1 cellular context compared by ENCODE assay signal in genomic region chr1:230067871-230068814, GRCh38.
TF ChIP-seq lines count a peak whose summit lies in the region.

No MANE protein-coding gene starts in this region.

TF ChIP-seq in H1, 55 proteins besides CTCF, POLR2A, EP300 and RAD21 (continued from another document):
- TF ChIP-seq, protein P1, sequence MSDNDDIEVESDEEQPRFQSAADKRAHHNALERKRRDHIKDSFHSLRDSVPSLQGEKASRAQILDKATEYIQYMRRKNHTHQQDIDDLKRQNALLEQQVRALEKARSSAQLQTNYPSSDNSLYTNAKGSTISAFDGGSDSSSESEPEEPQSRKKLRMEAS (IDR thresholded peaks at IDR 0.05), result no peak
- TF ChIP-seq CHD2 (IDR thresholded peaks at IDR 0.05; ENCODE audit: low read length) (no peak), RXRA (IDR thresholded peaks at IDR 0.05; ENCODE audit: insufficient read depth, low read depth, low read length) (no peak), JUN (IDR thresholded peaks at IDR 0.05; ENCODE audit: low read depth, low read length) (no peak), ZNF274 (IDR thresholded peaks at IDR 0.05; ENCODE audit: borderline replicate concordance, extremely low read depth, low read length) (no peak), POU5F1 (IDR thresholded peaks at IDR 0.05; ENCODE audit: low read depth, low read length) (no peak), HDAC6 (IDR thresholded peaks at IDR 0.05; ENCODE audit: low read depth, low read length) (no peak), KDM1A (IDR thresholded peaks at IDR 0.05; ENCODE audit: borderline replicate concordance, low read length) (no peak), RNF2 (IDR thresholded peaks at IDR 0.05; ENCODE audit: borderline replicate concordance, low read depth, low read length, missing control alignments, poor library complexity, severe bottlenecking) (no peak), SRF (IDR thresholded peaks at IDR 0.05; ENCODE audit: low read depth, low read length) (no peak), TCF12 (IDR thresholded peaks at IDR 0.05; ENCODE audit: low read depth, low read length) (no peak), SIX5 (IDR thresholded peaks at IDR 0.05; ENCODE audit: low read depth, low read length) (no peak), TAF7 (optimal IDR thresholded peaks at IDR 0.05; ENCODE audit: borderline replicate concordance, low read depth, low read length) (no peak), USF2 (IDR thresholded peaks at IDR 0.05; ENCODE audit: low read length) (no peak), CEBPB (IDR thresholded peaks at IDR 0.05; ENCODE audit: low read depth, low read length) (no peak), SP2 (IDR thresholded peaks at IDR 0.05; ENCODE audit: low read length) (no peak), SUZ12 (IDR thresholded peaks at IDR 0.05; ENCODE audit: low read length) (0 out of 2 replicates have a peak, but pooled peaks have one; percentile 17), SIRT6 (IDR thresholded peaks at IDR 0.05; ENCODE audit: low read length) (no peak), SIN3A (conservative IDR thresholded peaks at IDR 0.05 in 1 of 2, IDR thresholded peaks at IDR 0.05 in 1 of 2; ENCODE audit: low read depth in 1 of 2, low read length in 2 of 2) (no peak), PHF8 (conservative IDR thresholded peaks at IDR 0.05; ENCODE audit: low read depth, low read length) (no peak), TAF1 (IDR thresholded peaks at IDR 0.05; ENCODE audit: low read depth, low read length) (no peak; the same call in 1 of the 2 replicates), KDM5A (IDR thresholded peaks at IDR 0.05; ENCODE audit: low read length) (no peak)
- TF ChIP-seq, protein P2, sequence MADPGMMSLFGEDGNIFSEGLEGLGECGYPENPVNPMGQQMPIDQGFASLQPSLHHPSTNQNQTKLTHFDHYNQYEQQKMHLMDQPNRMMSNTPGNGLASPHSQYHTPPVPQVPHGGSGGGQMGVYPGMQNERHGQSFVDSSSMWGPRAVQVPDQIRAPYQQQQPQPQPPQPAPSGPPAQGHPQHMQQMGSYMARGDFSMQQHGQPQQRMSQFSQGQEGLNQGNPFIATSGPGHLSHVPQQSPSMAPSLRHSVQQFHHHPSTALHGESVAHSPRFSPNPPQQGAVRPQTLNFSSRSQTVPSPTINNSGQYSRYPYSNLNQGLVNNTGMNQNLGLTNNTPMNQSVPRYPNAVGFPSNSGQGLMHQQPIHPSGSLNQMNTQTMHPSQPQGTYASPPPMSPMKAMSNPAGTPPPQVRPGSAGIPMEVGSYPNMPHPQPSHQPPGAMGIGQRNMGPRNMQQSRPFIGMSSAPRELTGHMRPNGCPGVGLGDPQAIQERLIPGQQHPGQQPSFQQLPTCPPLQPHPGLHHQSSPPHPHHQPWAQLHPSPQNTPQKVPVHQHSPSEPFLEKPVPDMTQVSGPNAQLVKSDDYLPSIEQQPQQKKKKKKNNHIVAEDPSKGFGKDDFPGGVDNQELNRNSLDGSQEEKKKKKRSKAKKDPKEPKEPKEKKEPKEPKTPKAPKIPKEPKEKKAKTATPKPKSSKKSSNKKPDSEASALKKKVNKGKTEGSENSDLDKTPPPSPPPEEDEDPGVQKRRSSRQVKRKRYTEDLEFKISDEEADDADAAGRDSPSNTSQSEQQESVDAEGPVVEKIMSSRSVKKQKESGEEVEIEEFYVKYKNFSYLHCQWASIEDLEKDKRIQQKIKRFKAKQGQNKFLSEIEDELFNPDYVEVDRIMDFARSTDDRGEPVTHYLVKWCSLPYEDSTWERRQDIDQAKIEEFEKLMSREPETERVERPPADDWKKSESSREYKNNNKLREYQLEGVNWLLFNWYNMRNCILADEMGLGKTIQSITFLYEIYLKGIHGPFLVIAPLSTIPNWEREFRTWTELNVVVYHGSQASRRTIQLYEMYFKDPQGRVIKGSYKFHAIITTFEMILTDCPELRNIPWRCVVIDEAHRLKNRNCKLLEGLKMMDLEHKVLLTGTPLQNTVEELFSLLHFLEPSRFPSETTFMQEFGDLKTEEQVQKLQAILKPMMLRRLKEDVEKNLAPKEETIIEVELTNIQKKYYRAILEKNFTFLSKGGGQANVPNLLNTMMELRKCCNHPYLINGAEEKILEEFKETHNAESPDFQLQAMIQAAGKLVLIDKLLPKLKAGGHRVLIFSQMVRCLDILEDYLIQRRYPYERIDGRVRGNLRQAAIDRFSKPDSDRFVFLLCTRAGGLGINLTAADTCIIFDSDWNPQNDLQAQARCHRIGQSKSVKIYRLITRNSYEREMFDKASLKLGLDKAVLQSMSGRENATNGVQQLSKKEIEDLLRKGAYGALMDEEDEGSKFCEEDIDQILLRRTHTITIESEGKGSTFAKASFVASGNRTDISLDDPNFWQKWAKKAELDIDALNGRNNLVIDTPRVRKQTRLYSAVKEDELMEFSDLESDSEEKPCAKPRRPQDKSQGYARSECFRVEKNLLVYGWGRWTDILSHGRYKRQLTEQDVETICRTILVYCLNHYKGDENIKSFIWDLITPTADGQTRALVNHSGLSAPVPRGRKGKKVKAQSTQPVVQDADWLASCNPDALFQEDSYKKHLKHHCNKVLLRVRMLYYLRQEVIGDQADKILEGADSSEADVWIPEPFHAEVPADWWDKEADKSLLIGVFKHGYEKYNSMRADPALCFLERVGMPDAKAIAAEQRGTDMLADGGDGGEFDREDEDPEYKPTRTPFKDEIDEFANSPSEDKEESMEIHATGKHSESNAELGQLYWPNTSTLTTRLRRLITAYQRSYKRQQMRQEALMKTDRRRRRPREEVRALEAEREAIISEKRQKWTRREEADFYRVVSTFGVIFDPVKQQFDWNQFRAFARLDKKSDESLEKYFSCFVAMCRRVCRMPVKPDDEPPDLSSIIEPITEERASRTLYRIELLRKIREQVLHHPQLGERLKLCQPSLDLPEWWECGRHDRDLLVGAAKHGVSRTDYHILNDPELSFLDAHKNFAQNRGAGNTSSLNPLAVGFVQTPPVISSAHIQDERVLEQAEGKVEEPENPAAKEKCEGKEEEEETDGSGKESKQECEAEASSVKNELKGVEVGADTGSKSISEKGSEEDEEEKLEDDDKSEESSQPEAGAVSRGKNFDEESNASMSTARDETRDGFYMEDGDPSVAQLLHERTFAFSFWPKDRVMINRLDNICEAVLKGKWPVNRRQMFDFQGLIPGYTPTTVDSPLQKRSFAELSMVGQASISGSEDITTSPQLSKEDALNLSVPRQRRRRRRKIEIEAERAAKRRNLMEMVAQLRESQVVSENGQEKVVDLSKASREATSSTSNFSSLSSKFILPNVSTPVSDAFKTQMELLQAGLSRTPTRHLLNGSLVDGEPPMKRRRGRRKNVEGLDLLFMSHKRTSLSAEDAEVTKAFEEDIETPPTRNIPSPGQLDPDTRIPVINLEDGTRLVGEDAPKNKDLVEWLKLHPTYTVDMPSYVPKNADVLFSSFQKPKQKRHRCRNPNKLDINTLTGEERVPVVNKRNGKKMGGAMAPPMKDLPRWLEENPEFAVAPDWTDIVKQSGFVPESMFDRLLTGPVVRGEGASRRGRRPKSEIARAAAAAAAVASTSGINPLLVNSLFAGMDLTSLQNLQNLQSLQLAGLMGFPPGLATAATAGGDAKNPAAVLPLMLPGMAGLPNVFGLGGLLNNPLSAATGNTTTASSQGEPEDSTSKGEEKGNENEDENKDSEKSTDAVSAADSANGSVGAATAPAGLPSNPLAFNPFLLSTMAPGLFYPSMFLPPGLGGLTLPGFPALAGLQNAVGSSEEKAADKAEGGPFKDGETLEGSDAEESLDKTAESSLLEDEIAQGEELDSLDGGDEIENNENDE (IDR thresholded peaks at IDR 0.05; ENCODE audit: insufficient replicate concordance, low read length), result no peak
TF ChIP-seq in H1: peak in this region for 6.
